In genomic region chr4:141331534-141332358, GRCh38 we compare ENCODE assay signal across 14 cellular contexts.
DNase-seq lines count a peak whose midpoint lies in the region; FAIRE-seq and TF ChIP-seq lines count a peak whose summit lies in the region.
"Had no signal": no experiment of that assay in that cellular context is flagged by ENCODE, and none has a peak within 500 bp of the region (broad histone marks: within the 10 kb centered on the region; RNA-seq: fewer than 3 reads in every experiment).

No MANE protein-coding gene starts in this region.

- H3K9me3 ChIP-seq in sigmoid colon = no peaks in the 10 kb centered on the region

- H3K36me3 ChIP-seq in sigmoid colon = no peaks in the 10 kb centered on the region

- H3K27ac ChIP-seq in sigmoid colon = peak overlapping the region in 3 of 4 donors; percentile 71 to 83 (median 79)

- no peak for TF ChIP-seq EP300 in sigmoid colon (IDR thresholded peaks at IDR 0.05)

- peak; percentile 63 for FAIRE-seq in GM12892 (lab: Jason Lieb, UNC)
- no peak for FAIRE-seq in H54 (lab: Jason Lieb, UNC)

- H3K4me3 ChIP-seq in epithelial cell of proximal tubule (ENCODE audit: low read depth, low read length) = peak overlapping the region; percentile 57
- peak overlapping the region in 1 of 4 donors; percentile 52 for H3K4me3 ChIP-seq in sigmoid colon

- TF ChIP-seq CTCF in epithelial cell of proximal tubule (conservative IDR thresholded peaks at IDR 0.05; ENCODE audit: low read depth, low read length) = no peak
- TF ChIP-seq CTCF in sigmoid colon (IDR thresholded peaks at IDR 0.05) = no peak

- intact Hi-C loops in sigmoid colon (cut with DNase I) = loop anchor here (10.0 kb wide), 1 partner anchor 303 kb away; the partner anchor contains the start of gene IL15

- H3K27me3 ChIP-seq in sigmoid colon = no peaks in the 10 kb centered on the region

- TF ChIP-seq POLR2A in GM12892 (IDR thresholded peaks at IDR 0.05; ENCODE audit: low read depth, low read length) = no peak
- TF ChIP-seq POLR2A in sigmoid colon (IDR thresholded peaks at IDR 0.05) = no peak
- no peak for TF ChIP-seq POLR2A in H54 (IDR thresholded peaks at IDR 0.05; ENCODE audit: low read depth, low read length)

- DNase-seq in GM12892 (ENCODE audit: insufficient read length) = no peak
- peak; percentile 10 for DNase-seq in NCI-H748 treated with DMSO at 0.1 percent for 48 hours (lab: John Stamatoyannopoulos, UW)
- no peak for DNase-seq in epithelial cell of proximal tubule (ENCODE audit: low read depth)
- DNase-seq in sigmoid colon = no peak
- no peak for DNase-seq in activated CD4-positive, alpha-beta T cell treated with anti-CD3 and anti-CD28 coated beads for 4 hours
- DNase-seq in SW 1271 (lab: John Stamatoyannopoulos, UW) = no peak
- DNase-seq in H54 (ENCODE audit: insufficient read length, low spot score) = no peak
- DNase-seq in OCI-M2 (lab: John Stamatoyannopoulos, UW; ENCODE audit: unreplicated experiment) = no peak
- DNase-seq: ACHN; CD8-positive, alpha-beta memory T cell; DMS 273 treated with DMSO at 0.1 percent for 48 hours; H7; NCI-H2081; NCI-H526 had no signal

- H3K4me1 ChIP-seq in sigmoid colon = peaks cover 0 to 13% (median 8%) of the 10 kb centered on the region in 4 donors

- WGBS in sigmoid colon, 2 donors = 86 to 94% methylated on average over 14 of the region's 14 CpGs
